In genomic region chr10:133085251-133086125, GRCh38 we compare ENCODE assay signal across 1 cellular context.
TF ChIP-seq lines count a peak whose summit lies in the region.

No MANE protein-coding gene starts in this region.

TF ChIP-seq in H1, 55 proteins besides CTCF, POLR2A, EP300 and RAD21 (continued from another document):
- TF ChIP-seq, protein P1, sequence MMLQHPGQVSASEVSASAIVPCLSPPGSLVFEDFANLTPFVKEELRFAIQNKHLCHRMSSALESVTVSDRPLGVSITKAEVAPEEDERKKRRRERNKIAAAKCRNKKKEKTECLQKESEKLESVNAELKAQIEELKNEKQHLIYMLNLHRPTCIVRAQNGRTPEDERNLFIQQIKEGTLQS (IDR thresholded peaks at IDR 0.05; ENCODE audit: insufficient read depth, low read depth, low read length) = no peak
- TF ChIP-seq EZH2 (IDR thresholded peaks at IDR 0.05; ENCODE audit: low read depth, low read length, severe bottlenecking) (no peak), CHD2 (IDR thresholded peaks at IDR 0.05; ENCODE audit: low read length) (no peak), RXRA (IDR thresholded peaks at IDR 0.05; ENCODE audit: insufficient read depth, low read depth, low read length) (no peak), POLR2AphosphoS5 (IDR thresholded peaks at IDR 0.05; ENCODE audit: low read depth, low read length) (no peak), CHD7 (IDR thresholded peaks at IDR 0.05; ENCODE audit: insufficient replicate concordance, low read length) (no peak), SP2 (IDR thresholded peaks at IDR 0.05; ENCODE audit: low read length) (no peak), CEBPB (IDR thresholded peaks at IDR 0.05; ENCODE audit: low read depth, low read length) (no peak), YY1 (IDR thresholded peaks at IDR 0.05; ENCODE audit: low read depth, low read length) (no peak), SP4 (IDR thresholded peaks at IDR 0.05; ENCODE audit: low read length) (no peak), CHD1 (IDR thresholded peaks at IDR 0.05; ENCODE audit: low read depth, low read length) (no peak), SIN3A (conservative IDR thresholded peaks at IDR 0.05 in 1 of 2, IDR thresholded peaks at IDR 0.05 in 1 of 2; ENCODE audit: low read depth in 1 of 2, low read length in 2 of 2) (no peak)
